In the genomic region with DNA sequence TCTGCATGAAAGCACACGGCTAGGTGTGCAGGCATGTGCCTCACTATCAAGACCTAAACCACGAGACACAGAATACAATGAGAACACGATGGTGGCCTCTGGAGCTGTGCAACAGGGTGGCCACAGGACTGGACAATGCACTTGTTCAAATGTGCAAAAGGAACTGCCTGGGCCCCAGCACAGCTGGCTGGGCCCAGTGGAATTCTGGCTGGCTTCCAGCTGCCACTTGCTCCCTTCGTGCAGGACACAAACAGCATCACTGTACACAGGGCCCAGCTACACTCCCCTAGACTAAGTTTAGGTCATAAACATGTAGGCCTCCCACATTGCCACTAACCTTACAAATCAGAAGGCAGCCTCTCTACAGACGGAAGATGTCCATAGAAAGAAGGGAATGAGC, we compare ENCODE assay signal across 16 cellular contexts. TPM values are rescaled to one million over a fixed set of nuclear protein-coding genes. Genes with fewer than 3 reads are reported as not detected.
DNase-seq lines count a peak whose midpoint lies in the region; TF ChIP-seq lines count a peak whose summit lies in the region.
"Had no signal": no experiment of that assay in that cellular context is flagged by ENCODE, and none has a peak within 500 bp of the region (broad histone marks: within the 10 kb centered on the region; RNA-seq: fewer than 3 reads in every experiment).

No MANE protein-coding gene starts in this region.

- no peaks in the 10 kb centered on the region for H3K27me3 ChIP-seq in H9 (ENCODE audit: insufficient read depth, low read length)

- H2BK120ac ChIP-seq in H9 (ENCODE audit: low read depth, low read length, poor library complexity, severe bottlenecking), result no peak overlapping the region

- H2AK5ac ChIP-seq in H9 (ENCODE audit: insufficient read length, low read length), result no peak overlapping the region

- no peak overlapping the region for H3K18ac ChIP-seq in H9 (ENCODE audit: insufficient read length, low read depth, low read length)

- no peaks in the 10 kb centered on the region; the same call in 1 of the 2 replicates for H3K4me1 ChIP-seq in H9 (ENCODE audit: insufficient read depth, low read length)

- H3K4me2 ChIP-seq in H9 (ENCODE audit: insufficient read depth, insufficient read length, low read length), result no peak overlapping the region

- H2BK15ac ChIP-seq in H9 (ENCODE audit: low read depth, low read length), result no peak overlapping the region

- no peak overlapping the region for H4K91ac ChIP-seq in H9 (ENCODE audit: insufficient read length, low read depth, low read length)

- H3K27me3 Mint-ChIP-seq in H9 (ENCODE audit: low read depth) (no peaks in the 10 kb centered on the region), CD14-positive monocyte (ENCODE audit: low read depth in 3 of 3) (peaks cover 3 to 4% (median 3%) of the 10 kb centered on the region in 3 donors)

- no peak overlapping the region for H2BK20ac ChIP-seq in H9 (ENCODE audit: low read depth, low read length, poor library complexity, severe bottlenecking)

- H2BK5ac ChIP-seq in H9 (ENCODE audit: insufficient read length, low read length), result no peak overlapping the region

- no peaks in the 10 kb centered on the region for H3K36me3 Mint-ChIP-seq in H9 (ENCODE audit: insufficient read depth in 1 of 3, low read depth in 3 of 3)
- H3K36me3 Mint-ChIP-seq in CD14-positive monocyte, result no peaks in the 10 kb centered on the region
- H3K36me3 Mint-ChIP-seq: activated naive CD8-positive, alpha-beta T cell had no signal

- intact Hi-C loops in CD14-positive monocyte (cut with micrococcal nuclease), result no loop called here

- H3K4me3 ChIP-seq in foreskin fibroblast (ENCODE audit: low read depth in 1 of 2, low read length in 2 of 2), result no peak overlapping the region
- H3K4me3 ChIP-seq: HAP-1 had no signal

- TF ChIP-seq CTCF in H9 (conservative IDR thresholded peaks at IDR 0.05), result no peak
- no peak for TF ChIP-seq CTCF in foreskin fibroblast (IDR thresholded peaks at IDR 0.05; ENCODE audit: low read depth, low read length)
- TF ChIP-seq CTCF in CD14-positive monocyte (IDR thresholded peaks at IDR 0.05), result no peak

- H3K27ac Mint-ChIP-seq in H9, result no peak overlapping the region
- H3K27ac Mint-ChIP-seq in CD14-positive monocyte, result no peak overlapping the region
- H3K27ac Mint-ChIP-seq: activated naive CD8-positive, alpha-beta T cell had no signal

- no peaks in the 10 kb centered on the region for H3K23me2 ChIP-seq in H9 (ENCODE audit: insufficient read length, low read depth, low read length, poor library complexity, severe bottlenecking)

- no peaks in the 10 kb centered on the region for H3K9me3 Mint-ChIP-seq in H9
- H3K9me3 Mint-ChIP-seq in CD14-positive monocyte, result no peaks in the 10 kb centered on the region

- H3K14ac ChIP-seq in H9 (ENCODE audit: insufficient read depth, low read length), result peak overlapping the region; percentile 1; the same call in 1 of the 2 replicates

- DNase-seq in H9 (no peak), inferior parietal cortex (ENCODE audit: extremely low spot score) (peak; percentile 79), pons (ENCODE audit: low spot score) (peak; percentile 94), foreskin fibroblast (no peak), CD14-positive monocyte (ENCODE audit: low spot score) (no peak)
- DNase-seq in stimulated activated CD4-positive, alpha-beta T cell treated with anti-CD3 and anti-CD28 coated beads, Interleukin-4, amount 100 ng/mL, for 24 hours, result no peak
- DNase-seq: activated CD4-positive, alpha-beta T cell treated with anti-CD3 and anti-CD28 coated beads, Interleukin-2, amount 50 U/mL, for 48 hours; activated T-cell treated with anti-CD3 and anti-CD28 coated beads, Interleukin-2, amount 50 U/mL, for 48 hours; effector memory CD4-positive, alpha-beta T cell; GF-D8; NCI-H2029; NCI-H510A treated with DMSO at 0.1 percent for 48 hours; OCI-M1 had no signal

- no peak overlapping the region for H4K5ac ChIP-seq in H9 (ENCODE audit: insufficient read length, low read depth, low read length)

- no peak overlapping the region for H2BK12ac ChIP-seq in H9 (ENCODE audit: insufficient read length, low read depth, low read length)

- no peak overlapping the region for H3K56ac ChIP-seq in H9 (ENCODE audit: insufficient read length, low read depth, low read length)

- H3K9ac ChIP-seq in H9 (ENCODE audit: extremely low read depth, insufficient read length, low read length), result no peak overlapping the region

- H3K9me3 ChIP-seq in H9 (ENCODE audit: control insufficient read depth, low read depth, low read length), result no peaks in the 10 kb centered on the region

- H3K79me1 ChIP-seq in H9 (ENCODE audit: insufficient read depth, low read depth, low read length, poor library complexity, severe bottlenecking), result no peaks in the 10 kb centered on the region

- no peak overlapping the region for H3T11ph ChIP-seq in H9 (ENCODE audit: low read length)

- H3K23ac ChIP-seq in H9 (ENCODE audit: insufficient read length, low read depth, low read length), result no peak overlapping the region

- no peak overlapping the region for H2AFZ ChIP-seq in H9 (ENCODE audit: low read length)

- H4K20me1 ChIP-seq in H9 (ENCODE audit: control insufficient read depth, insufficient read depth, insufficient read length), result no peaks in the 10 kb centered on the region

- no peak overlapping the region for H4K8ac ChIP-seq in H9 (replicated peaks; ENCODE audit: insufficient read length, low read depth, low read length)

- no peak overlapping the region for H3K27ac ChIP-seq in H9 (ENCODE audit: insufficient read length, low read depth, low read length)
- peak overlapping the region; percentile 83 for H3K27ac ChIP-seq in angular gyrus (ENCODE audit: low read depth, low read length)

- WGBS in H9 (ENCODE audit: extremely low coverage, insufficient read length, low lambda C conversion rate), result no CpG with 5 or more reads among the region's 5 CpGs

- H3K4me3 Mint-ChIP-seq in H9, result no peak overlapping the region
- H3K4me3 Mint-ChIP-seq in CD14-positive monocyte, result no peak overlapping the region
- H3K4me3 Mint-ChIP-seq: activated naive CD8-positive, alpha-beta T cell had no signal

- no peak overlapping the region for H3K4ac ChIP-seq in H9 (ENCODE audit: low read depth, low read length)

- H3K4me1 Mint-ChIP-seq in H9 (peaks cover 0 to 7% of the 10 kb centered on the region in 2 experiments; a peak in 1 of 4 replicates), CD14-positive monocyte (peaks cover 4% of the 10 kb centered on the region)

- H3K79me2 ChIP-seq in H9 (ENCODE audit: insufficient read depth, low read length), result no peaks in the 10 kb centered on the region; the same call in 1 of the 2 replicates

RNA-seq across cellular contexts. Expression of gene DOCK4, which starts 23.4 kb away (rescaled TPM):
- 4.8 and 4.9 TPM in 2 replicates for total RNA-seq in H9 (2021)
- polyA plus RNA-seq in CD14-positive monocyte, result 1 to 10 TPM; 1.3 to 2.7 TPM

RNA-seq across cellular contexts. Expression of gene ZNF277, which starts 23.7 kb away (rescaled TPM):
- 13.1 and 15.7 TPM in 2 replicates for total RNA-seq in H9 (2021)
- polyA plus RNA-seq in CD14-positive monocyte, result 10 to 100 TPM; 17.5 to 20.7 TPM

Comparison
In these comparisons a context has a peak if more than half of its experiments do, and no peak if none do; other contexts are left out.
1. DNase-seq: peak in inferior parietal cortex (single experiment) and pons (single experiment); none in H9 (single experiment), foreskin fibroblast (0 of 2), stimulated activated CD4-positive, alpha-beta T cell treated with anti-CD3 and anti-CD28 coated beads, Interleukin-4, amount 100 ng/mL, for 24 hours (single experiment) and CD14-positive monocyte (single experiment).